ENCODE assay signal across 31 cellular contexts in genomic region chr10:119736220-119736619, GRCh38.
"Had no signal": no experiment of that assay in that cellular context is flagged by ENCODE, and none has a peak within 500 bp of the region (broad histone marks: within the 10 kb centered on the region; RNA-seq: fewer than 3 reads in every experiment).

No MANE protein-coding gene starts in this region.

- H3K36me3 Mint-ChIP-seq: naive thymus-derived CD8-positive, alpha-beta T cell had no signal

- H3K4me1 ChIP-seq: prostate gland, testis, thyroid gland had no signal

- ATAC-seq: left lung; lower lobe of right lung; pancreas; right cardiac atrium; sciatic nerve; stimulated activated naive B cell treated with anti-CD40 and anti-IgM and Interleukin-4, amounts not matched to agents 10 μg/mL and 1 μg/mL and 100 μg/mL, for 72 hours; stimulated activated naive CD8-positive, alpha-beta T cell treated with anti-CD3 and anti-CD28 coated beads, Interleukin-15, Interleukin-2, amounts not matched to agents 100 U/mL and 50 U/mL, for 24 hours had no signal

- H3K27ac ChIP-seq: left lung, lower lobe of right lung, pancreas, prostate gland, testis, thyroid gland, upper lobe of left lung, vagina had no signal

- H3K36me3 ChIP-seq: left lung, lower lobe of right lung, pancreas, prostate gland, thyroid gland, transverse colon, upper lobe of left lung, vagina had no signal

- H3K4me3 Mint-ChIP-seq: immature natural killer cell; naive thymus-derived CD8-positive, alpha-beta T cell; nephron; neural crest cell; stimulated activated naive B cell treated with anti-CD40 and anti-IgM and Interleukin-4, amounts not matched to agents 10 μg/mL and 1 μg/mL and 100 μg/mL, for 72 hours had no signal

- H3K9me3 ChIP-seq: left lung, lower lobe of right lung, pancreas, prostate gland, testis, thyroid gland, transverse colon, upper lobe of left lung, vagina had no signal

- H3K27ac Mint-ChIP-seq: nephron; stimulated activated naive B cell treated with anti-CD40 and anti-IgM and Interleukin-4, amounts not matched to agents 10 μg/mL and 1 μg/mL and 100 μg/mL, for 72 hours had no signal

- H3K27me3 ChIP-seq: left lung, pancreas, testis, thyroid gland, transverse colon, upper lobe of left lung, vagina had no signal

- H3K4me3 ChIP-seq: left lung, lower lobe of right lung, pancreas, prostate gland, skin epidermis, testis, thyroid gland, transverse colon, upper lobe of left lung, vagina had no signal

- H3K9me3 Mint-ChIP-seq: immature natural killer cell; naive thymus-derived CD8-positive, alpha-beta T cell; nephron; neural crest cell; stimulated activated naive B cell treated with anti-CD40 and anti-IgM and Interleukin-4, amounts not matched to agents 10 μg/mL and 1 μg/mL and 100 μg/mL, for 72 hours had no signal

- H3K27me3 Mint-ChIP-seq: naive thymus-derived CD8-positive, alpha-beta T cell; stimulated activated naive B cell treated with anti-CD40 and anti-IgM and Interleukin-4, amounts not matched to agents 10 μg/mL and 1 μg/mL and 100 μg/mL, for 72 hours had no signal

- DNase-seq: hypothalamus; immature natural killer cell; kidney; left colon; left lung; lower lobe of right lung; mammary epithelial cell; mesenchymal stem cell; naive thymus-derived CD8-positive, alpha-beta T cell; nucleus accumbens; pancreas; posterior cingulate gyrus; retina; right cardiac atrium; stimulated activated CD4-positive, alpha-beta T cell treated with anti-CD3 and anti-CD28 coated beads, Interleukin-12 subunit alpha, Interleukin-12 subunit beta, amount 100 ng/mL, for 4 hours; stimulated activated CD4-positive, alpha-beta T cell treated with anti-CD3 and anti-CD28 coated beads, Interleukin-15, amount 100 ng/mL, for 24 hours; stimulated activated CD4-positive, alpha-beta T cell treated with anti-CD3 and anti-CD28 coated beads, Interleukin-2, amount 100 ng/mL, for 24 hours; stimulated activated CD4-positive, alpha-beta T cell treated with anti-CD3 and anti-CD28 coated beads, Interleukin-4, amount 100 ng/mL, for 1 hour; stimulated activated naive B cell treated with anti-CD40 and anti-IgM and Interleukin-4, amounts not matched to agents 10 μg/mL and 1 μg/mL and 100 μg/mL, for 72 hours; stimulated activated naive CD8-positive, alpha-beta T cell treated with anti-CD3 and anti-CD28 coated beads, Interleukin-15, Interleukin-2, amounts not matched to agents 100 U/mL and 50 U/mL, for 24 hours; substantia nigra; testis; thyroid gland; transverse colon; upper lobe of left lung had no signal
